Comparison of ENCODE assay signal across 9 cellular contexts in genomic region chr10:72250666-72251065, GRCh38. TPM values are rescaled to one million over a fixed set of nuclear protein-coding genes. Genes with fewer than 3 reads are reported as not detected.
DNase-seq lines count a peak whose midpoint lies in the region; ATAC-seq, FAIRE-seq and TF ChIP-seq lines count a peak whose summit lies in the region.
"Had no signal": no experiment of that assay in that cellular context is flagged by ENCODE, and none has a peak within 500 bp of the region (broad histone marks: within the 10 kb centered on the region; RNA-seq: fewer than 3 reads in every experiment).

No MANE protein-coding gene starts in this region.

- peak; percentile 19 for ATAC-seq in thoracic aorta (ENCODE audit: insufficient number of reproducible peaks, low FRiP score, low read depth)

- H3K4me1 ChIP-seq in thoracic aorta (ENCODE audit: control insufficient read depth in 1 of 2, low read depth in 2 of 2), result peaks cover 71 to 94% of the 10 kb centered on the region in 2 donors

- no peak for FAIRE-seq in H54 (lab: Jason Lieb, UNC)

- TF ChIP-seq CTCF in astrocyte of the spinal cord (IDR thresholded peaks at IDR 0.05; ENCODE audit: low read depth, low read length) (no peak), thoracic aorta (IDR thresholded peaks at IDR 0.05) (no peak)

- no peak overlapping the region for H3K4me3 ChIP-seq in astrocyte of the spinal cord (ENCODE audit: low read depth, low read length)
- no peak overlapping the region for H3K4me3 ChIP-seq in thoracic aorta

- TF ChIP-seq POLR2A in H54 (IDR thresholded peaks at IDR 0.05; ENCODE audit: low read depth, low read length), result no peak

- H3K27ac ChIP-seq in thoracic aorta, result peak overlapping the region; percentile 80 to 90
- H3K27ac ChIP-seq: 22Rv1 had no signal

- peak; percentile 29 for DNase-seq in NCI-H82 (lab: John Stamatoyannopoulos, UW)
- DNase-seq in NCI-H82 treated with DMSO at 0.1 percent for 48 hours (lab: John Stamatoyannopoulos, UW; ENCODE audit: unreplicated experiment), result no peak
- DNase-seq in astrocyte of the spinal cord (ENCODE audit: low read depth, low spot score), result peak; percentile 87
- peak; percentile 24 for DNase-seq in left kidney (ENCODE audit: low read depth, low spot score)
- no peak for DNase-seq in thoracic aorta (ENCODE audit: low spot score)
- no peak for DNase-seq in LoVo (ENCODE audit: low spot score)
- DNase-seq in nucleus accumbens (lab: John Stamatoyannopoulos, UW), result no peak
- DNase-seq in H54 (ENCODE audit: insufficient read length, low spot score), result no peak

- no peaks in the 10 kb centered on the region for H3K9me3 ChIP-seq in thoracic aorta

- in situ Hi-C loops in astrocyte of the spinal cord (cut with HindIII; ENCODE audit: low sequenced_read_pairs), result no loop called here

- H3K36me3 ChIP-seq in thoracic aorta, result no peaks in the 10 kb centered on the region

- no peaks in the 10 kb centered on the region for H3K27me3 ChIP-seq in thoracic aorta (replicated peaks; ENCODE audit: insufficient read depth)

RNA-seq across cellular contexts. Expression of gene DDIT4, which starts 23.1 kb away (rescaled TPM):
- 100 to 1,000 TPM; 163 to 374 TPM for total RNA-seq in thoracic aorta

RNA-seq across cellular contexts. Expression of gene ASCC1, which starts 34.6 kb away (rescaled TPM):
- total RNA-seq in thoracic aorta, result 10 to 100 TPM; 15.2 to 30.3 TPM

RNA-seq across cellular contexts. Expression of gene ANAPC16, which starts 34.9 kb away (rescaled TPM):
- 10 to 100 TPM; 44.0 to 46.7 TPM for total RNA-seq in thoracic aorta

Comparison
In these comparisons a context has a peak if more than half of its experiments do, and no peak if none do; other contexts are left out.
1. DNase-seq: peak in NCI-H82 (single experiment), astrocyte of the spinal cord (single experiment) and left kidney (single experiment); none in NCI-H82 treated with DMSO at 0.1 percent for 48 hours (single experiment), thoracic aorta (single experiment), LoVo (single experiment), nucleus accumbens (0 of 56) and H54 (single experiment).